In genomic region chr1:115314765-115315164, GRCh38 we compare ENCODE assay signal across 14 cellular contexts. TPM values are rescaled to one million over a fixed set of nuclear protein-coding genes. Genes with fewer than 3 reads are reported as not detected.
DNase-seq lines count a peak whose midpoint lies in the region; ATAC-seq and TF ChIP-seq lines count a peak whose summit lies in the region.
"Had no signal": no experiment of that assay in that cellular context is flagged by ENCODE, and none has a peak within 500 bp of the region (broad histone marks: within the 10 kb centered on the region; RNA-seq: fewer than 3 reads in every experiment).

No MANE protein-coding gene starts in this region.

- peaks cover 5% of the 10 kb centered on the region for H3K4me1 ChIP-seq in NT2/D1 (ENCODE audit: insufficient read depth, insufficient read length)

- no peaks in the 10 kb centered on the region for H3K36me3 Mint-ChIP-seq in activated CD4-positive, alpha-beta T cell treated with anti-CD3 and anti-CD28 coated beads, Interleukin-2, amount 10 ng/mL, durations not matched to agents 24 days and 14 days (ENCODE audit: low read depth)
- H3K36me3 Mint-ChIP-seq: activated naive CD8-positive, alpha-beta T cell treated with anti-CD3 and anti-CD28 coated beads, Interleukin-2, amount 10 ng/mL, durations not matched to agents 7 days and 5 days; CD8-positive, alpha-beta T cell had no signal

- intact Hi-C loops in activated CD4-positive, alpha-beta T cell treated with anti-CD3 and anti-CD28 coated beads, Interleukin-2, amount 10 ng/mL, durations not matched to agents 24 days and 14 days (cut with micrococcal nuclease): no loop called here

- ATAC-seq in omental fat pad (ENCODE audit: low FRiP score) (peak; percentile 75), GM19035 (IDR thresholded peaks at IDR 0.05; ENCODE audit: unreplicated experiment) (no peak)
- ATAC-seq: CD8-positive, alpha-beta T cell had no signal

- H3K4me1 Mint-ChIP-seq in activated CD4-positive, alpha-beta T cell treated with anti-CD3 and anti-CD28 coated beads, Interleukin-2, amount 10 ng/mL, durations not matched to agents 24 days and 14 days: no peaks in the 10 kb centered on the region
- H3K4me1 Mint-ChIP-seq: activated naive CD8-positive, alpha-beta T cell treated with anti-CD3 and anti-CD28 coated beads, Interleukin-2, amount 10 ng/mL, durations not matched to agents 7 days and 5 days had no signal

- H3K9me3 ChIP-seq in NT2/D1 (ENCODE audit: insufficient read depth, low read length): no peaks in the 10 kb centered on the region
- H3K9me3 ChIP-seq: ovary, stomach had no signal

- no peak overlapping the region for H3K9ac ChIP-seq in NT2/D1 (ENCODE audit: insufficient read length, low read depth)

- H3K9me3 Mint-ChIP-seq in activated CD4-positive, alpha-beta T cell treated with anti-CD3 and anti-CD28 coated beads, Interleukin-2, amount 10 ng/mL, durations not matched to agents 24 days and 14 days: no peaks in the 10 kb centered on the region
- H3K9me3 Mint-ChIP-seq: activated naive CD8-positive, alpha-beta T cell treated with anti-CD3 and anti-CD28 coated beads, Interleukin-2, amount 10 ng/mL, durations not matched to agents 7 days and 5 days; CD8-positive, alpha-beta T cell had no signal

- DNase-seq in DMS53 treated with DMSO at 0.1 percent for 48 hours (lab: John Stamatoyannopoulos, UW; ENCODE audit: unreplicated experiment) (peak; percentile 35), NT2/D1 (ENCODE audit: low read depth, low spot score) (peak; percentile 69), epithelial cell of esophagus (ENCODE audit: low read depth) (peak; percentile 80), omental fat pad (ENCODE audit: low spot score) (no peak), NCI-H446 treated with DMSO at 0.1 percent for 48 hours (lab: John Stamatoyannopoulos, UW) (no peak), NCI-H510A (lab: John Stamatoyannopoulos, UW) (no peak)
- no peak for DNase-seq in activated CD4-positive, alpha-beta T cell treated with anti-CD3 and anti-CD28 coated beads, Interleukin-2, amount 10 ng/mL, durations not matched to agents 24 days and 14 days
- DNase-seq: activated naive CD8-positive, alpha-beta T cell treated with anti-CD3 and anti-CD28 coated beads, Interleukin-2, amount 10 ng/mL, durations not matched to agents 7 days and 5 days; CD8-positive, alpha-beta T cell; stimulated activated CD4-positive, alpha-beta T cell treated with anti-CD3 and anti-CD28 coated beads, Interleukin-2, amount 100 ng/mL, for 48 hours; stomach had no signal

- H3K27me3 ChIP-seq in NT2/D1 (ENCODE audit: insufficient read depth, insufficient read length): no peaks in the 10 kb centered on the region
- H3K27me3 ChIP-seq: ovary, stomach had no signal

- TF ChIP-seq CTCF in epithelial cell of esophagus (IDR thresholded peaks at IDR 0.05; ENCODE audit: insufficient read depth, low read depth, low read length, missing control alignments): no peak
- no peak for TF ChIP-seq CTCF in omental fat pad (IDR thresholded peaks at IDR 0.05)

- H3K4me3 ChIP-seq in NT2/D1 (ENCODE audit: insufficient read length, low read depth): no peak overlapping the region
- H3K4me3 ChIP-seq in epithelial cell of esophagus (ENCODE audit: low read length): no peak overlapping the region
- H3K4me3 ChIP-seq: ovary, stomach had no signal

- H3K27me3 Mint-ChIP-seq in activated CD4-positive, alpha-beta T cell treated with anti-CD3 and anti-CD28 coated beads, Interleukin-2, amount 10 ng/mL, durations not matched to agents 24 days and 14 days: peaks cover 2% of the 10 kb centered on the region
- H3K27me3 Mint-ChIP-seq: activated naive CD8-positive, alpha-beta T cell treated with anti-CD3 and anti-CD28 coated beads, Interleukin-2, amount 10 ng/mL, durations not matched to agents 7 days and 5 days had no signal

- H3K4me3 Mint-ChIP-seq in activated CD4-positive, alpha-beta T cell treated with anti-CD3 and anti-CD28 coated beads, Interleukin-2, amount 10 ng/mL, durations not matched to agents 24 days and 14 days: no peak overlapping the region
- H3K4me3 Mint-ChIP-seq: activated naive CD8-positive, alpha-beta T cell treated with anti-CD3 and anti-CD28 coated beads, Interleukin-2, amount 10 ng/mL, durations not matched to agents 7 days and 5 days; CD8-positive, alpha-beta T cell had no signal

- no peak overlapping the region for H3K27ac Mint-ChIP-seq in activated CD4-positive, alpha-beta T cell treated with anti-CD3 and anti-CD28 coated beads, Interleukin-2, amount 10 ng/mL, durations not matched to agents 24 days and 14 days
- H3K27ac Mint-ChIP-seq: activated naive CD8-positive, alpha-beta T cell treated with anti-CD3 and anti-CD28 coated beads, Interleukin-2, amount 10 ng/mL, durations not matched to agents 7 days and 5 days; CD8-positive, alpha-beta T cell had no signal

- peaks cover 6% of the 10 kb centered on the region for H3K36me3 ChIP-seq in NT2/D1 (ENCODE audit: insufficient read depth, insufficient read length, low read length)
- H3K36me3 ChIP-seq: ovary, stomach had no signal

RNA-seq across cellular contexts. Expression of gene NGF, which starts 23.3 kb away (rescaled TPM):
- total RNA-seq in omental fat pad: 10 to 100 TPM in 2 of 4 donors, 1 to 10 TPM in 2; 2.3 to 19.2 (median 10.2) TPM
- not detected in 2 replicates for total RNA-seq in activated CD4-positive, alpha-beta T cell treated with anti-CD3 and anti-CD28 coated beads, Interleukin-2, amount 10 ng/mL, durations not matched to agents 24 days and 14 days
- total RNA-seq: activated naive CD8-positive, alpha-beta T cell treated with anti-CD3 and anti-CD28 coated beads, Interleukin-2, amount 10 ng/mL, durations not matched to agents 7 days and 5 days; CD8-positive, alpha-beta T cell; T-helper 2 cell treated with Interferon-gamma antibody and Interleukin-4, amounts not matched to agents 100 ng/mL and 5 ng/mL, for 36 hours had no signal

Comparison
In these comparisons a context has a peak if more than half of its experiments do, and no peak if none do; other contexts are left out.
1. DNase-seq: peak in DMS53 treated with DMSO at 0.1 percent for 48 hours (single experiment), NT2/D1 (single experiment) and epithelial cell of esophagus (single experiment); none in omental fat pad (single experiment), activated CD4-positive, alpha-beta T cell treated with anti-CD3 and anti-CD28 coated beads, Interleukin-2, amount 10 ng/mL, durations not matched to agents 24 days and 14 days (single experiment), NCI-H446 treated with DMSO at 0.1 percent for 48 hours (single experiment) and NCI-H510A (single experiment).